8 cellular contexts compared by ENCODE assay signal in the genomic region with DNA sequence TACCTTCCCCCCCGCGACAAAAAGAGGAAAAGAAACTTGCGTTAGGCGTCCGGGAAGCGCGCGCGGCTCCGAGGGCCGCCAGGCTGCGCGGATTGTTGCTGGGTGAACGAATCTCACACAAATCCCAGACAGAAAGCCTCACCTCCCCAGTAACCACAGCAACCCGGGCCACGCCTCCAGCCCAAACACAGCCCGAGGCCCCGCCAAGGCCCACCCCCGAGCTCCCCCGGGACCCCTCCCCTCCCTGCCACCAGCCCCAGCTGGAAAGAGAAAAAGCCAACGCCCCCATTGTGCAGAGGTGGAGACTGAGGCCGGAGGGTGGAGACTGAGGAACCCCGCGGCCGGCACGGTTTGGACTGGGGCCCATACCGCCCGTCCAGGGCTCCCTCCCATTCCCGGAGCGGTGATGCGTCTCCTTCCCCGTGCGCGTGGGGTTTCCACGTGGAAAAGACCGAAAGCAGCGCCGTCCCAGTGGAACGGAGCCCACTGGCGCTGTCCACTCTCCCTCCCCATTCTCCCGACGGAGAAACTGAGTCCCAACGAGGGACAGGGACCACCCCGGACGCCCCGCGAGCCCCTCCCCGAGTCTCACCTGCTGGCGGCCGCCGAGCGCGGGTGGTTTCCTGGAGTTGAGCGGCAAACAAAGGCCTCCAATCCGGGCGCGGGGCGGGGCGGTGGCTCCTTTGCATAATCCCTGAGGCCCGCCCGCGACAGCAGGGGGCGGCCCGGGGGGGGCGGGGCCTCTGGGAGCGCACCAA. TPM values are rescaled to one million over a fixed set of nuclear protein-coding genes. Genes with fewer than 3 reads are reported as not detected.
DNase-seq lines count a peak whose midpoint lies in the region; ATAC-seq and TF ChIP-seq lines count a peak whose summit lies in the region.

No MANE protein-coding gene starts in this region.

- peaks cover 46% of the 10 kb centered on the region for H3K36me3 Mint-ChIP-seq in activated T-helper 17 cell treated with anti-CD3 and anti-CD28 coated beads, Interleukin-2, amount 50 U/mL, for 72 hours (ENCODE audit: low read depth)
- no peaks in the 10 kb centered on the region for H3K36me3 Mint-ChIP-seq in natural killer cell treated with Interleukin-12 subunit alpha and Interleukin-12 subunit beta and Interleukin-15 and Interleukin-18, amount 100 ng/mL, for 72 hours

- H3K4me3 ChIP-seq in Jurkat, Clone E6-1 (ENCODE audit: low read length): peak overlapping the region; percentile 88
- H3K4me3 ChIP-seq in fibroblast of pulmonary artery (replicated peaks; ENCODE audit: low read depth, low read length): peak overlapping the region; percentile 79

- TF ChIP-seq CTCF in fibroblast of pulmonary artery (IDR thresholded peaks at IDR 0.05; ENCODE audit: low read length, missing control alignments): no peak

- peak overlapping the region; percentile 89 for H3K4me3 Mint-ChIP-seq in activated T-helper 17 cell treated with anti-CD3 and anti-CD28 coated beads, Interleukin-2, amount 50 U/mL, for 72 hours
- H3K4me3 Mint-ChIP-seq in natural killer cell treated with Interleukin-12 subunit alpha and Interleukin-12 subunit beta and Interleukin-15 and Interleukin-18, amount 100 ng/mL, for 72 hours: peak overlapping the region; percentile 99

- DNase-seq in DMS53 treated with DMSO at 0.1 percent for 48 hours (lab: John Stamatoyannopoulos, UW; ENCODE audit: unreplicated experiment) (peak; percentile 84), RPMI7951 (ENCODE audit: low read depth) (peak; percentile 90), fibroblast of pulmonary artery (ENCODE audit: low read depth) (peak; percentile 89)
- peak; percentile 83 for DNase-seq in Jurkat, Clone E6-1 (ENCODE audit: low read depth, low spot score)
- DNase-seq in natural killer cell treated with Interleukin-12 subunit alpha and Interleukin-12 subunit beta and Interleukin-15 and Interleukin-18, amount 100 ng/mL, for 72 hours (ENCODE audit: low spot score): peak; percentile 97
- DNase-seq in stimulated activated naive CD4-positive, alpha-beta T cell treated with Interleukin-2 at 50 U/mL for 16 hours (lab: John Stamatoyannopoulos, UW): peak; percentile 96

- no peaks in the 10 kb centered on the region for H3K9me3 Mint-ChIP-seq in activated T-helper 17 cell treated with anti-CD3 and anti-CD28 coated beads, Interleukin-2, amount 50 U/mL, for 72 hours
- no peaks in the 10 kb centered on the region for H3K9me3 Mint-ChIP-seq in natural killer cell treated with Interleukin-12 subunit alpha and Interleukin-12 subunit beta and Interleukin-15 and Interleukin-18, amount 100 ng/mL, for 72 hours

- H3K27me3 Mint-ChIP-seq in activated T-helper 17 cell treated with anti-CD3 and anti-CD28 coated beads, Interleukin-2, amount 50 U/mL, for 72 hours: no peaks in the 10 kb centered on the region
- H3K27me3 Mint-ChIP-seq in natural killer cell treated with Interleukin-12 subunit alpha and Interleukin-12 subunit beta and Interleukin-15 and Interleukin-18, amount 100 ng/mL, for 72 hours: no peaks in the 10 kb centered on the region

- peak; percentile 79 for ATAC-seq in GM21723 (IDR thresholded peaks at IDR 0.05; ENCODE audit: unreplicated experiment)
- ATAC-seq in activated T-helper 17 cell treated with anti-CD3 and anti-CD28 coated beads, Interleukin-2, amount 50 U/mL, for 72 hours (replicated peaks): peak; percentile 93
- ATAC-seq in natural killer cell treated with Interleukin-12 subunit alpha and Interleukin-12 subunit beta and Interleukin-15 and Interleukin-18, amount 100 ng/mL, for 72 hours: peak; percentile 95 to 97

- peaks cover 29% of the 10 kb centered on the region for H3K4me1 Mint-ChIP-seq in activated T-helper 17 cell treated with anti-CD3 and anti-CD28 coated beads, Interleukin-2, amount 50 U/mL, for 72 hours
- H3K4me1 Mint-ChIP-seq in natural killer cell treated with Interleukin-12 subunit alpha and Interleukin-12 subunit beta and Interleukin-15 and Interleukin-18, amount 100 ng/mL, for 72 hours (ENCODE audit: low read depth in 2 of 2): peaks cover 25 to 28% of the 10 kb centered on the region in 2 donors

- H3K27ac Mint-ChIP-seq in activated T-helper 17 cell treated with anti-CD3 and anti-CD28 coated beads, Interleukin-2, amount 50 U/mL, for 72 hours: peak overlapping the region; percentile 85
- peak overlapping the region; percentile 82 to 83 for H3K27ac Mint-ChIP-seq in natural killer cell treated with Interleukin-12 subunit alpha and Interleukin-12 subunit beta and Interleukin-15 and Interleukin-18, amount 100 ng/mL, for 72 hours

RNA-seq across cellular contexts. Expression of a gene that starts 10.2 kb away (rescaled TPM):
- 45.2 TPM for polyA plus RNA-seq in Jurkat, Clone E6-1 (2012; ENCODE audit: insufficient read depth, insufficient read length)
- total RNA-seq in RPMI7951 (2014; rRNA removed; shearing (Covaris generic)): 2.9 and 4.2 TPM in 2 replicates
- total RNA-seq in activated T-helper 17 cell treated with anti-CD3 and anti-CD28 coated beads, Interleukin-2, amount 50 U/mL, for 72 hours: 100 to 1,000 TPM; 169 to 184 TPM
- total RNA-seq in natural killer cell treated with Interleukin-12 subunit alpha and Interleukin-12 subunit beta and Interleukin-15 and Interleukin-18, amount 100 ng/mL, for 72 hours: 100 to 1,000 TPM; 332 to 469 TPM

Comparison
In these comparisons a context has a peak if more than half of its experiments do, and no peak if none do; other contexts are left out.
1. Peak in every context shown above with its lines: DNase-seq, ATAC-seq and H3K4me3 ChIP-seq.
2. RNA of a gene that starts 10.2 kb away (total RNA-seq): 332 to 469 TPM in natural killer cell treated with Interleukin-12 subunit alpha and Interleukin-12 subunit beta and Interleukin-15 and Interleukin-18, amount 100 ng/mL, for 72 hours and 169 to 184 TPM in activated T-helper 17 cell treated with anti-CD3 and anti-CD28 coated beads, Interleukin-2, amount 50 U/mL, for 72 hours; 2.9 to 4.2 TPM in RPMI7951; every median in the first group is over 10 times any median in the second.